ENCODE assay signal across 8 cellular contexts in the genomic region with DNA sequence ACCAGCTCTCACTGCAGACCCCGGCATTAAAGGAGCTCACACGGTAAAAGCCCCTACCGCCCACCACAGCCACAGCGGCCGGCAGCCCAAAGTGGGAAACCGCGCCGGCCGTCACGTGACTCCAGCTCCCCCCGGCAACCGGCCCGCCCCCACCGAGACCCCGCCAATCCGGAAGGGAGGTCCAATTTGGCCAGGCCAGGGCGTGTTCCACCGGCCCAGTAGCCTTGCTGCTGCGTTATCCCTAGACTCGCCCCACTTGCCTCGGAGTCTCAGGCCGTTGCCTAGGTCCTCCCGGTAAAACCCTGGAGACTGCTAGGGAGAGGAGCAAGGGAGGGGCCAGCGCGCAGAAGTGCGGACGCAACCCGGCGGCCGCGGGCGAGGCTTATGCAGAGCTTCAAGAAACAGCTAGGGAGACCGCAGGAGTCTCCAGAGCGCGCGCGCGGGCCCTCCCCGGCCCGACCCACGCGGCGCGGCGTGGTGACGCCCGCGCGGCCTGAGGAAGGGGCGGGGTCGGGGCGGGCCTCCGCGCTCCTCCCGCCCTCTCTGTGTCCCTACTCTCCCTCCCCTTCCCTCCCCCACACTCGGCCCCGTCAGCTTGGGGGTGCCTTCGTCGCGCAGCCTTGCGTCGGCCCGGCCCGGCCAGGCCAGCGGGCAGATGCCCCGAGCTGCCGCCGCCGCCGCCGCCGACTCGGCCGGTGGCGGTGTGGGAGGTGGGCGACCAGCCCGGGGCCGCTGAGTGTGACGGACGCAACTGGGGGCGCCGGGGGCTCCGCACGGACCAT. TPM values are rescaled to one million over a fixed set of nuclear protein-coding genes. Genes with fewer than 3 reads are reported as not detected.
DNase-seq lines count a peak whose midpoint lies in the region; ATAC-seq, FAIRE-seq and TF ChIP-seq lines count a peak whose summit lies in the region.

A gene with protein sequence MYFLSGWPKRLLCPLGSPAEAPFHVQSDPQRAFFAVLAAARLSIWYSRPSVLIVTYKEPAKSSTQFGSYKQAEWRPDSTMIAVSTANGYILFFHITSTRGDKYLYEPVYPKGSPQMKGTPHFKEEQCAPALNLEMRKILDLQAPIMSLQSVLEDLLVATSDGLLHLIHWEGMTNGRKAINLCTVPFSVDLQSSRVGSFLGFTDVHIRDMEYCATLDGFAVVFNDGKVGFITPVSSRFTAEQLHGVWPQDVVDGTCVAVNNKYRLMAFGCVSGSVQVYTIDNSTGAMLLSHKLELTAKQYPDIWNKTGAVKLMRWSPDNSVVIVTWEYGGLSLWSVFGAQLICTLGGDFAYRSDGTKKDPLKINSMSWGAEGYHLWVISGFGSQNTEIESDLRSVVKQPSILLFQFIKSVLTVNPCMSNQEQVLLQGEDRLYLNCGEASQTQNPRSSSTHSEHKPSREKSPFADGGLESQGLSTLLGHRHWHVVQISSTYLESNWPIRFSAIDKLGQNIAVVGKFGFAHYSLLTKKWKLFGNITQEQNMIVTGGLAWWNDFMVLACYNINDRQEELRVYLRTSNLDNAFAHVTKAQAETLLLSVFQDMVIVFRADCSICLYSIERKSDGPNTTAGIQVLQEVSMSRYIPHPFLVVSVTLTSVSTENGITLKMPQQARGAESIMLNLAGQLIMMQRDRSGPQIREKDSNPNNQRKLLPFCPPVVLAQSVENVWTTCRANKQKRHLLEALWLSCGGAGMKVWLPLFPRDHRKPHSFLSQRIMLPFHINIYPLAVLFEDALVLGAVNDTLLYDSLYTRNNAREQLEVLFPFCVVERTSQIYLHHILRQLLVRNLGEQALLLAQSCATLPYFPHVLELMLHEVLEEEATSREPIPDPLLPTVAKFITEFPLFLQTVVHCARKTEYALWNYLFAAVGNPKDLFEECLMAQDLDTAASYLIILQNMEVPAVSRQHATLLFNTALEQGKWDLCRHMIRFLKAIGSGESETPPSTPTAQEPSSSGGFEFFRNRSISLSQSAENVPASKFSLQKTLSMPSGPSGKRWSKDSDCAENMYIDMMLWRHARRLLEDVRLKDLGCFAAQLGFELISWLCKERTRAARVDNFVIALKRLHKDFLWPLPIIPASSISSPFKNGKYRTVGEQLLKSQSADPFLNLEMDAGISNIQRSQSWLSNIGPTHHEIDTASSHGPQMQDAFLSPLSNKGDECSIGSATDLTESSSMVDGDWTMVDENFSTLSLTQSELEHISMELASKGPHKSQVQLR (N-terminal part only) (plus strand): TSS at position 578 of the 782 bp plus-strand sequence. CDS start 203 bp downstream, at position 781.

- H3K4me3 Mint-ChIP-seq in activated CD8-positive, alpha-beta memory T cell treated with anti-CD3 and anti-CD28 coated beads, Interleukin-2, amount 10 ng/mL, durations not matched to agents 7 days and 5 days: peak within 1 kb of the TSS; percentile 98

- 3% methylated on average over 29 of the region's 84 CpGs; no CpG with 5 or more reads in 1 of the 2 experiments for WGBS in H1 (ENCODE audit: extremely low coverage in 1 of 2, insufficient coverage in 1 of 2, insufficient read length in 1 of 2, insufficient replicate concordance in 2 of 2, low coverage in 1 of 2, low lambda C conversion rate in 2 of 2, missing lambda C conversion rate in 1 of 2), 2 experiments
- under 1% methylated on average over 48 of the region's 84 CpGs for WGBS in mesenchymal stem cell

- peak within 1 kb of the TSS; percentile 79 for H2AFZ ChIP-seq in H1 (ENCODE audit: low read length)
- peak within 1 kb of the TSS; percentile 82 for H2AFZ ChIP-seq in mesenchymal stem cell (ENCODE audit: low read depth, low read length)

- peak; percentile 56 for ATAC-seq in GM19468 (IDR thresholded peaks at IDR 0.05; ENCODE audit: extremely low read depth, unreplicated experiment)
- ATAC-seq in activated CD8-positive, alpha-beta memory T cell treated with anti-CD3 and anti-CD28 coated beads, Interleukin-2, amount 10 ng/mL, durations not matched to agents 7 days and 5 days: peak; percentile 84

- peak; percentile 77 for DNase-seq in COLO829 (ENCODE audit: low spot score)
- DNase-seq in HS-5 (ENCODE audit: low read depth): peak; percentile 68
- peak; percentile 71 to 85 for DNase-seq in NOMO-1 (lab: John Stamatoyannopoulos, UW; ENCODE audit: unreplicated experiment in 2 of 2)
- peak; percentile 95 for DNase-seq in activated CD8-positive, alpha-beta memory T cell treated with anti-CD3 and anti-CD28 coated beads, Interleukin-2, amount 10 ng/mL, durations not matched to agents 7 days and 5 days
- DNase-seq in H1 (ENCODE audit: low read depth in 1 of 2, low spot score in 2 of 2): peak; percentile 67 to 88
- peak; percentile 95 for DNase-seq in mesenchymal stem cell
- DNase-seq in stimulated activated CD8-positive, alpha-beta memory T cell treated with anti-CD3 and anti-CD28 coated beads, Interleukin-12 subunit alpha, Interleukin-12 subunit beta, amount 100 ng/mL, for 24 hours (ENCODE audit: extremely low read depth): peak; percentile 78

- no peaks in the 10 kb centered on the region for H3K9me3 ChIP-seq in H1 (ENCODE audit: insufficient read depth in 2 of 2, low read depth in 1 of 2, low read length in 1 of 2)
- H3K9me3 ChIP-seq in mesenchymal stem cell (ENCODE audit: control insufficient read depth, low read length): no peaks in the 10 kb centered on the region

- CTCF ChIA-PET in activated CD8-positive, alpha-beta memory T cell treated with anti-CD3 and anti-CD28 coated beads, Interleukin-2, amount 10 ng/mL, durations not matched to agents 7 days and 5 days (lab: Charles Lee): interaction anchor here (0.7 to 2.4 kb wide), 10 partner anchors 24 to 888 kb away, joined by 3 to 12 read pairs (median 3); a partner anchor contains a TSS
- CTCF ChIA-PET in H1 (lab: Charles Lee; ENCODE audit: partially characterized antibody): interaction anchor here (1.3 kb wide), 1 partner anchor 86 kb away, joined by 3 read pairs; no protein-coding TSS in a partner anchor

- H3K18ac ChIP-seq in H1 (ENCODE audit: extremely low read depth, low read length) (0 out of 2 replicates have a peak within 1 kb of the TSS, but pooled peaks have one; percentile 72), mesenchymal stem cell (ENCODE audit: low read depth in 1 of 2, low read length in 2 of 2) (peak within 1 kb of the TSS; percentile 96 to 99)

- no peaks in the 10 kb centered on the region for H3K9me3 Mint-ChIP-seq in activated CD8-positive, alpha-beta memory T cell treated with anti-CD3 and anti-CD28 coated beads, Interleukin-2, amount 10 ng/mL, durations not matched to agents 7 days and 5 days (ENCODE audit: low read depth)

- peaks cover 0 to 8% (median 3%) of the 10 kb centered on the region in 4 experiments; a peak in 2 of 7 replicates for H3K4me1 ChIP-seq in H1 (replicated peaks in 1 of 4; ENCODE audit: control insufficient read depth in 3 of 4, insufficient read depth in 4 of 4, low read length in 3 of 4)
- peaks cover 6% of the 10 kb centered on the region for H3K4me1 ChIP-seq in mesenchymal stem cell (ENCODE audit: control insufficient read depth, insufficient read depth, low read depth, low read length)

- no peaks in the 10 kb centered on the region for H3K27me3 Mint-ChIP-seq in activated CD8-positive, alpha-beta memory T cell treated with anti-CD3 and anti-CD28 coated beads, Interleukin-2, amount 10 ng/mL, durations not matched to agents 7 days and 5 days

- H4K20me1 ChIP-seq in H1 (replicated peaks in 1 of 2; ENCODE audit: control insufficient read depth in 1 of 2, insufficient read depth in 2 of 2, low read length in 2 of 2): peaks cover 1 to 3% of the 10 kb centered on the region in 2 experiments

- peak within 1 kb of the TSS; percentile 73; the same call in 1 of the 2 replicates for H3K27ac ChIP-seq in H1 (ENCODE audit: low read depth, low read length)
- peak within 1 kb of the TSS; percentile 94 for H3K27ac ChIP-seq in mesenchymal stem cell (ENCODE audit: low read length, poor library complexity, severe bottlenecking)

- H3K56ac ChIP-seq in H1 (replicated peaks; ENCODE audit: insufficient read length, low read depth, low read length): peak within 1 kb of the TSS; percentile 83

- H3K27me3 ChIP-seq in H1 (replicated peaks in 1 of 4; ENCODE audit: control insufficient read depth in 3 of 4, extremely low read depth in 1 of 4, insufficient read depth in 3 of 4, low read length in 3 of 4) (no peaks in the 10 kb centered on the region), mesenchymal stem cell (ENCODE audit: control insufficient read depth in 1 of 2, insufficient read depth in 1 of 2, low read length in 2 of 2) (no peaks in the 10 kb centered on the region)

- H3K36me3 ChIP-seq in H1 (ENCODE audit: control insufficient read depth in 2 of 4, insufficient read depth in 4 of 4, low read length in 3 of 4) (no peaks in the 10 kb centered on the region), mesenchymal stem cell (ENCODE audit: control insufficient read depth in 1 of 2, insufficient read depth in 2 of 2, low read depth in 1 of 2, low read length in 2 of 2) (no peaks in the 10 kb centered on the region)

- peaks cover 7% of the 10 kb centered on the region; the same call in 1 of the 2 replicates for H3K23me2 ChIP-seq in H1 (ENCODE audit: low read depth, low read length)

- peak within 1 kb of the TSS; percentile 74 for H4K91ac ChIP-seq in H1 (replicated peaks; ENCODE audit: insufficient read length, low read length)
- peak within 1 kb of the TSS; percentile 96 for H4K91ac ChIP-seq in mesenchymal stem cell (ENCODE audit: low read length)

- H4K8ac ChIP-seq in H1 (ENCODE audit: extremely low read depth, insufficient read depth, low read length) (peak within 1 kb of the TSS; percentile 93), mesenchymal stem cell (ENCODE audit: low read length) (peak within 1 kb of the TSS; percentile 91)

- H2BK120ac ChIP-seq in H1 (replicated peaks; ENCODE audit: low read depth, low read length): no peak within 1 kb of the TSS
- H2BK120ac ChIP-seq in mesenchymal stem cell (ENCODE audit: low read depth, low read length): peak within 1 kb of the TSS; percentile 64

- no peak for FAIRE-seq in H1 (lab: Jason Lieb, UNC)

- peak; percentile 68 to 78 for TF ChIP-seq POLR2A in H1 (IDR thresholded peaks at IDR 0.05; ENCODE audit: control extremely low read depth in 1 of 2, low read depth in 2 of 2, low read length in 2 of 2)

- H3K79me1 ChIP-seq in H1 (ENCODE audit: low read depth, low read length) (no peaks in the 10 kb centered on the region; the same call in 1 of the 2 replicates), mesenchymal stem cell (replicated peaks; ENCODE audit: low read length, poor library complexity, severe bottlenecking) (peaks cover 15% of the 10 kb centered on the region)

- H2AK5ac ChIP-seq in H1 (ENCODE audit: low read depth, low read length) (no peak within 1 kb of the TSS), mesenchymal stem cell (ENCODE audit: low read length, severe bottlenecking) (no peak within 1 kb of the TSS)

- H3K4me1 Mint-ChIP-seq in activated CD8-positive, alpha-beta memory T cell treated with anti-CD3 and anti-CD28 coated beads, Interleukin-2, amount 10 ng/mL, durations not matched to agents 7 days and 5 days: peaks cover 58% of the 10 kb centered on the region

- H2BK20ac ChIP-seq in H1 (ENCODE audit: low read length): no peak within 1 kb of the TSS

- peak within 1 kb of the TSS; percentile 59 to 87 (median 67) for H3K9ac ChIP-seq in H1 (replicated peaks in 1 of 4; ENCODE audit: extremely low read depth in 1 of 4, low read depth in 3 of 4, low read length in 3 of 4)
- peak within 1 kb of the TSS; percentile 98 for H3K9ac ChIP-seq in mesenchymal stem cell (ENCODE audit: low read length)

- H2BK5ac ChIP-seq in H1 (ENCODE audit: low read depth, low read length): peak within 1 kb of the TSS; percentile 76
- peak within 1 kb of the TSS; percentile 90 for H2BK5ac ChIP-seq in mesenchymal stem cell (ENCODE audit: low read depth, low read length, poor library complexity, severe bottlenecking)

- H4K5ac ChIP-seq in H1 (ENCODE audit: insufficient read length, low read depth, low read length): peak within 1 kb of the TSS; percentile 95

- no peak for TF ChIP-seq RAD21 in H1 (IDR thresholded peaks at IDR 0.05 in 1 of 2, conservative IDR thresholded peaks at IDR 0.05 in 1 of 2; ENCODE audit: low read depth in 2 of 2, low read length in 2 of 2)

- peak within 1 kb of the TSS; percentile 80 to 86 for H3K4me2 ChIP-seq in H1 (ENCODE audit: insufficient read depth in 1 of 2, low read depth in 2 of 2, low read length in 2 of 2)
- H3K4me2 ChIP-seq in mesenchymal stem cell (ENCODE audit: low read length, poor library complexity, severe bottlenecking): peak within 1 kb of the TSS; percentile 86

- peak within 1 kb of the TSS; percentile 97 for H3K27ac Mint-ChIP-seq in activated CD8-positive, alpha-beta memory T cell treated with anti-CD3 and anti-CD28 coated beads, Interleukin-2, amount 10 ng/mL, durations not matched to agents 7 days and 5 days

- H3K4ac ChIP-seq in H1 (replicated peaks; ENCODE audit: insufficient read length, low read depth, low read length) (peak within 1 kb of the TSS; percentile 96), mesenchymal stem cell (ENCODE audit: low read depth in 1 of 2, low read length in 2 of 2) (peak within 1 kb of the TSS; percentile 94 to 97)

- H3K79me2 ChIP-seq in H1 (ENCODE audit: control insufficient read depth in 1 of 2, insufficient read depth in 2 of 2, low read length in 2 of 2): peaks cover 0 to 39% of the 10 kb centered on the region in 2 experiments; a peak in 2 of 4 replicates

- H3K23ac ChIP-seq in H1 (ENCODE audit: insufficient read length) (no peak within 1 kb of the TSS), mesenchymal stem cell (ENCODE audit: low read length in 2 of 2) (peak within 1 kb of the TSS; percentile 79 to 92)

- TF ChIP-seq EP300 in H1 (IDR thresholded peaks at IDR 0.05; ENCODE audit: borderline replicate concordance in 1 of 2, low read depth in 2 of 2, low read length in 2 of 2): no peak

- no peak within 1 kb of the TSS for H2BK12ac ChIP-seq in H1 (ENCODE audit: low read depth, low read length)
- H2BK12ac ChIP-seq in mesenchymal stem cell (ENCODE audit: low read length in 2 of 2): peak within 1 kb of the TSS in 1 of 2 experiments; percentile 59

- POLR2A ChIA-PET in H1 (lab: Charles Lee; ENCODE audit: partially characterized antibody): interaction anchor here (1.1 kb wide), 1 partner anchor 144 kb away, joined by 3 read pairs; no protein-coding TSS in a partner anchor

- peak within 1 kb of the TSS; percentile 3; the same call in 1 of the 2 replicates for H2BK15ac ChIP-seq in H1 (ENCODE audit: low read length)
- H2BK15ac ChIP-seq in mesenchymal stem cell (ENCODE audit: low read depth, poor library complexity, severe bottlenecking): peak within 1 kb of the TSS; percentile 80

- peak within 1 kb of the TSS; percentile 70 to 89 (median 75) for H3K4me3 ChIP-seq in H1 (ENCODE audit: extremely low read depth in 1 of 4, insufficient read depth in 2 of 4, low read depth in 3 of 4, low read length in 4 of 4)
- peak within 1 kb of the TSS; percentile 89 to 100 for H3K4me3 ChIP-seq in mesenchymal stem cell (ENCODE audit: insufficient read depth in 1 of 2, low read depth in 1 of 2, low read length in 2 of 2)

- TF ChIP-seq CTCF in H1 (IDR thresholded peaks at IDR 0.05; ENCODE audit: control extremely low read depth in 1 of 3, insufficient read depth in 1 of 3, low read depth in 1 of 3, low read length in 3 of 3): no peak

- H3K14ac ChIP-seq in H1 (ENCODE audit: insufficient read length) (no peak within 1 kb of the TSS), mesenchymal stem cell (ENCODE audit: low read length in 2 of 2) (peak within 1 kb of the TSS; percentile 62 to 99)

- H3K36me3 Mint-ChIP-seq in activated CD8-positive, alpha-beta memory T cell treated with anti-CD3 and anti-CD28 coated beads, Interleukin-2, amount 10 ng/mL, durations not matched to agents 7 days and 5 days: peaks cover 18% of the 10 kb centered on the region

RNA-seq across cellular contexts. Expression of the gene that starts here (rescaled TPM):
- 10 to 100 TPM; 18.4 to 22.6 TPM for total RNA-seq in activated CD8-positive, alpha-beta memory T cell treated with anti-CD3 and anti-CD28 coated beads, Interleukin-2, amount 10 ng/mL, durations not matched to agents 7 days and 5 days
- total RNA-seq in H1 (2021; fragmentation: NEBNext Ultra II Directional; extraction: Animal tissue kit (Norgen Biotek cat#: 25700)): 24.5 and 25.6 TPM in 2 replicates
- polyA plus RNA-seq in H1 (2011; rRNA removed): 10.1 and 10.7 TPM in 2 replicates
- polyA plus RNA-seq in H1 (2011; cell fraction: cytosol; rRNA removed): 12.9 TPM
- 25.2 TPM for polyA plus RNA-seq in H1 (2011; cell fraction: nucleus; rRNA removed)
- polyA plus RNA-seq in H1 (2012, experiment 1 of 2): 11.2 to 15.3 TPM (median 13.5 TPM) in 4 replicates
- 0.56 TPM for polyA plus RNA-seq in H1 (2012, experiment 2 of 2)
- 9.0 TPM for polyA plus RNA-seq in H1 (2013, experiment 1 of 2)
- polyA plus RNA-seq in H1 (2013, experiment 2 of 2): 9.1 TPM
- 50.8 and 63.2 TPM in 2 replicates for polyA minus RNA-seq in H1 (2011; rRNA and poly(A)+ RNA removed)
- polyA minus RNA-seq in H1 (2011; cell fraction: cytosol; rRNA and poly(A)+ RNA removed): 23.3 TPM
- 64.8 TPM for polyA minus RNA-seq in H1 (2011; cell fraction: nucleus; rRNA and poly(A)+ RNA removed)
- 16.4 TPM for polyA plus RNA-seq in mesenchymal stem cell (2013, experiment 1 of 2)
- polyA plus RNA-seq in mesenchymal stem cell (2013, experiment 2 of 2): 16.7 TPM

Comparison
In these comparisons a context has a peak if more than half of its experiments do, and no peak if none do; other contexts are left out.
1. Peak in every context shown above with its lines: DNase-seq, ATAC-seq, H3K4me3 ChIP-seq and H3K27ac ChIP-seq.